ENCODE assay signal across 8 cellular contexts in genomic region chr1:246971322-246971721, GRCh38. TPM values are rescaled to one million over a fixed set of nuclear protein-coding genes. Genes with fewer than 3 reads are reported as not detected.
DNase-seq lines count a peak whose midpoint lies in the region; ATAC-seq and TF ChIP-seq lines count a peak whose summit lies in the region.

No MANE protein-coding gene starts in this region.

- H3K4me3 ChIP-seq in heart right ventricle = peak overlapping the region in 4 of 10 donors; percentile 18 to 36 (median 33)

- H3K4me1 Mint-ChIP-seq in activated T-helper 1 cell treated with anti-CD3 and anti-CD28 coated beads, Interleukin-12 subunit alpha, Interleukin-12 subunit beta, Interleukin-2, Interleukin-4 antibody, amounts not matched to agents 30 ng/mL and 10 ng/mL and 1 ng/mL, durations not matched to agents 14 hours and 24 hours and 36 hours (ENCODE audit: low read depth) = no peaks in the 10 kb centered on the region

- H3K27ac Mint-ChIP-seq in activated T-helper 1 cell treated with anti-CD3 and anti-CD28 coated beads, Interleukin-12 subunit alpha, Interleukin-12 subunit beta, Interleukin-2, Interleukin-4 antibody, amounts not matched to agents 30 ng/mL and 10 ng/mL and 1 ng/mL, durations not matched to agents 14 hours and 24 hours and 36 hours = no peak overlapping the region

- peaks cover 0 to 43% (median 0%) of the 10 kb centered on the region in 11 donors for H3K9me3 ChIP-seq in heart right ventricle

- 44 to 60% methylated on average over 8 of the region's 8 CpGs for WGBS in heart right ventricle, 2 donors

- TF ChIP-seq CTCF in GM12874 (IDR thresholded peaks at IDR 0.05; ENCODE audit: insufficient read depth, low read depth, low read length) (peak; percentile 84), heart right ventricle (IDR thresholded peaks at IDR 0.05) (peak; percentile 81 to 93 (median 88))

- no peaks in the 10 kb centered on the region for H3K36me3 Mint-ChIP-seq in activated T-helper 1 cell treated with anti-CD3 and anti-CD28 coated beads, Interleukin-12 subunit alpha, Interleukin-12 subunit beta, Interleukin-2, Interleukin-4 antibody, amounts not matched to agents 30 ng/mL and 10 ng/mL and 1 ng/mL, durations not matched to agents 14 hours and 24 hours and 36 hours (ENCODE audit: low read depth)

- H3K27ac ChIP-seq in heart right ventricle = no peak overlapping the region

- DNase-seq in NCI-H748 (lab: John Stamatoyannopoulos, UW; ENCODE audit: unreplicated experiment) = peak; percentile 58
- peak; percentile 4 for DNase-seq in activated T-helper 1 cell treated with anti-CD3 and anti-CD28 coated beads, Interleukin-12 subunit alpha, Interleukin-12 subunit beta, Interleukin-2, Interleukin-4 antibody, amounts not matched to agents 30 ng/mL and 10 ng/mL and 1 ng/mL, durations not matched to agents 14 hours and 24 hours and 36 hours (ENCODE audit: low spot score)
- peak; percentile 63 to 69 for DNase-seq in heart right ventricle
- peak; percentile 5 to 36 (median 24) for DNase-seq in stimulated activated CD4-positive, alpha-beta T cell treated with anti-CD3 and anti-CD28 coated beads, Interleukin-12 subunit alpha, Interleukin-12 subunit beta, amount 100 ng/mL, for 48 hours (ENCODE audit: low read depth in 2 of 3, low spot score in 1 of 3)

- H3K27me3 ChIP-seq in heart right ventricle = no peaks in the 10 kb centered on the region

- H3K36me3 ChIP-seq in heart right ventricle = no peaks in the 10 kb centered on the region

- intact Hi-C loops in activated T-helper 1 cell treated with anti-CD3 and anti-CD28 coated beads, Interleukin-12 subunit alpha, Interleukin-12 subunit beta, Interleukin-2, Interleukin-4 antibody, amounts not matched to agents 30 ng/mL and 10 ng/mL and 1 ng/mL, durations not matched to agents 14 hours and 24 hours and 36 hours (cut with micrococcal nuclease) = loop anchor here (1.0 kb wide), 2 partner anchors 64 to 282 kb away; no protein-coding TSS in a partner anchor
- intact Hi-C loops in heart right ventricle (cut with DNase I) = loop anchor here in 6 of 10 donors (5.0 kb wide), 2 partner anchors 59 to 64 kb away; no protein-coding TSS in a partner anchor

- peaks cover 32% of the 10 kb centered on the region for H3K9me3 Mint-ChIP-seq in activated T-helper 1 cell treated with anti-CD3 and anti-CD28 coated beads, Interleukin-12 subunit alpha, Interleukin-12 subunit beta, Interleukin-2, Interleukin-4 antibody, amounts not matched to agents 30 ng/mL and 10 ng/mL and 1 ng/mL, durations not matched to agents 14 hours and 24 hours and 36 hours

- no peaks in the 10 kb centered on the region for H3K27me3 Mint-ChIP-seq in activated T-helper 1 cell treated with anti-CD3 and anti-CD28 coated beads, Interleukin-12 subunit alpha, Interleukin-12 subunit beta, Interleukin-2, Interleukin-4 antibody, amounts not matched to agents 30 ng/mL and 10 ng/mL and 1 ng/mL, durations not matched to agents 14 hours and 24 hours and 36 hours (ENCODE audit: insufficient read depth)

- peak in 5 of 8 donors; percentile 52 to 68 (median 65) for ATAC-seq in heart right ventricle
- ATAC-seq in HG03378 (IDR thresholded peaks at IDR 0.05; ENCODE audit: unreplicated experiment) = no peak
- ATAC-seq in GM18519 (IDR thresholded peaks at IDR 0.05; ENCODE audit: low FRiP score, unreplicated experiment) = no peak
- ATAC-seq in HG03095 (IDR thresholded peaks at IDR 0.05; ENCODE audit: unreplicated experiment) = no peak

- no peak overlapping the region for H3K4me3 Mint-ChIP-seq in activated T-helper 1 cell treated with anti-CD3 and anti-CD28 coated beads, Interleukin-12 subunit alpha, Interleukin-12 subunit beta, Interleukin-2, Interleukin-4 antibody, amounts not matched to agents 30 ng/mL and 10 ng/mL and 1 ng/mL, durations not matched to agents 14 hours and 24 hours and 36 hours

- H3K4me1 ChIP-seq in heart right ventricle = no peaks in the 10 kb centered on the region

RNA-seq across cellular contexts. Expression of gene ZNF695, which starts 36.5 kb away (rescaled TPM):
- 0.27 and 0.57 TPM in 2 replicates for total RNA-seq in activated T-helper 1 cell treated with anti-CD3 and anti-CD28 coated beads, Interleukin-12 subunit alpha, Interleukin-12 subunit beta, Interleukin-2, Interleukin-4 antibody, amounts not matched to agents 30 ng/mL and 10 ng/mL and 1 ng/mL, durations not matched to agents 14 hours and 24 hours and 36 hours
- under 1 TPM in 2 of 10 donors, not detected in 8; 0.19 to 0.25 TPM for total RNA-seq in heart right ventricle
- under 1 TPM in 1 of 2 donors, not detected in 1; 0.01 TPM for polyA plus RNA-seq in heart right ventricle

RNA-seq across cellular contexts. Expression of gene AHCTF1, which starts 39.6 kb away (rescaled TPM):
- 56.1 and 60.5 TPM in 2 replicates for total RNA-seq in activated T-helper 1 cell treated with anti-CD3 and anti-CD28 coated beads, Interleukin-12 subunit alpha, Interleukin-12 subunit beta, Interleukin-2, Interleukin-4 antibody, amounts not matched to agents 30 ng/mL and 10 ng/mL and 1 ng/mL, durations not matched to agents 14 hours and 24 hours and 36 hours
- total RNA-seq in heart right ventricle = 10 to 100 TPM; 16.8 to 29.2 (median 19.2) TPM
- polyA plus RNA-seq in heart right ventricle = 1 to 10 TPM; 5.7 to 9.4 TPM

Comparison
In these comparisons a context has a peak if more than half of its experiments do, and no peak if none do; other contexts are left out.
1. DNase-seq: peak in every context shown above with its lines; median percentile 66 in heart right ventricle; 58 in NCI-H748; 24 in stimulated activated CD4-positive, alpha-beta T cell treated with anti-CD3 and anti-CD28 coated beads, Interleukin-12 subunit alpha, Interleukin-12 subunit beta, amount 100 ng/mL, for 48 hours; 4 in activated T-helper 1 cell treated with anti-CD3 and anti-CD28 coated beads, Interleukin-12 subunit alpha, Interleukin-12 subunit beta, Interleukin-2, Interleukin-4 antibody, amounts not matched to agents 30 ng/mL and 10 ng/mL and 1 ng/mL, durations not matched to agents 14 hours and 24 hours and 36 hours.
2. ATAC-seq: peak in heart right ventricle (5 of 8); none in HG03378 (single experiment), GM18519 (single experiment) and HG03095 (single experiment).